In the genomic region with DNA sequence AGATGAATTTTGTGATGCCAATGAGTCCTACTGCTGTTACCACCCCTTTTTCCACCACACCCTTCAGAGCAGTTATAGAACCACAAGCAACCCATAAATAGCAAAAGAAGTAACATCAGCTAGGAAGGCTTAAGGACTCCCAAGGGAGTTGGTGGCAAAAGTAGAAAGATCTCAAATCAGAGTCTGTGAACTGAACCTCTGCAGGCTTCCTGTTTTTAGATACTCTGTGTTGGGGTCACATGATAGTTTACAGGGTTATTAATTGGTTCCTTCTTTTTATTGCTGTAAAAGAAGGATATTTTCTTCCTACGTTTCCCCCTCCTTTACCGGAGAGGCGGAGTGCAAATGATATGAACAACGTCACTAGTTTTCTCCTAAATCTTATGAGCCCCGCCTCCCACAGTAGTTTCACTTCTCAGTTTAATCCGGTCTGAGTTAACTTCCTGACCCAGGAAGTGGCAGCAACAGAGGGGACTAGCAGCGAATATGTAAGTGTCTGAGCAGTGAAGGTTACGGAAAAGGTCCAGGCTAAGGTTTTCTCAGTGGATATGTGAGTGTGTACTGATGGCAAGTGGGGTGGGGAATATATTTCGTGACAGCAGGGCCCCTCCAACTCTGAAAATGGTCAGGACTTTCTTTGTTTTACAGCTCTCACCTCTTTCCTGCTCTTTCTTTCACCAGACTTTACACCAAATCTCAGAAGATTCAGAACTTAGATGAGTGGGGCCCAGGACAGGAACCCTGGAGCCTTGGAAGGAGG, we compare ENCODE assay signal across 1 cellular context.
A peak's percentile ranks its signal among the peaks of the same experiment; 100 is the strongest.
TF ChIP-seq lines count a peak whose summit lies in the region.

A gene with protein sequence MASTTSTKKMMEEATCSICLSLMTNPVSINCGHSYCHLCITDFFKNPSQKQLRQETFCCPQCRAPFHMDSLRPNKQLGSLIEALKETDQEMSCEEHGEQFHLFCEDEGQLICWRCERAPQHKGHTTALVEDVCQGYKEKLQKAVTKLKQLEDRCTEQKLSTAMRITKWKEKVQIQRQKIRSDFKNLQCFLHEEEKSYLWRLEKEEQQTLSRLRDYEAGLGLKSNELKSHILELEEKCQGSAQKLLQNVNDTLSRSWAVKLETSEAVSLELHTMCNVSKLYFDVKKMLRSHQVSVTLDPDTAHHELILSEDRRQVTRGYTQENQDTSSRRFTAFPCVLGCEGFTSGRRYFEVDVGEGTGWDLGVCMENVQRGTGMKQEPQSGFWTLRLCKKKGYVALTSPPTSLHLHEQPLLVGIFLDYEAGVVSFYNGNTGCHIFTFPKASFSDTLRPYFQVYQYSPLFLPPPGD (plus strand): TSS at position 435 of the 760 bp plus-strand sequence. CDS start 3,721 bp downstream, outside the sequence.

TF ChIP-seq in K562, 482 proteins besides CTCF, POLR2A, EP300 and RAD21 (continued from another document):
- TF ChIP-seq, protein P1, sequence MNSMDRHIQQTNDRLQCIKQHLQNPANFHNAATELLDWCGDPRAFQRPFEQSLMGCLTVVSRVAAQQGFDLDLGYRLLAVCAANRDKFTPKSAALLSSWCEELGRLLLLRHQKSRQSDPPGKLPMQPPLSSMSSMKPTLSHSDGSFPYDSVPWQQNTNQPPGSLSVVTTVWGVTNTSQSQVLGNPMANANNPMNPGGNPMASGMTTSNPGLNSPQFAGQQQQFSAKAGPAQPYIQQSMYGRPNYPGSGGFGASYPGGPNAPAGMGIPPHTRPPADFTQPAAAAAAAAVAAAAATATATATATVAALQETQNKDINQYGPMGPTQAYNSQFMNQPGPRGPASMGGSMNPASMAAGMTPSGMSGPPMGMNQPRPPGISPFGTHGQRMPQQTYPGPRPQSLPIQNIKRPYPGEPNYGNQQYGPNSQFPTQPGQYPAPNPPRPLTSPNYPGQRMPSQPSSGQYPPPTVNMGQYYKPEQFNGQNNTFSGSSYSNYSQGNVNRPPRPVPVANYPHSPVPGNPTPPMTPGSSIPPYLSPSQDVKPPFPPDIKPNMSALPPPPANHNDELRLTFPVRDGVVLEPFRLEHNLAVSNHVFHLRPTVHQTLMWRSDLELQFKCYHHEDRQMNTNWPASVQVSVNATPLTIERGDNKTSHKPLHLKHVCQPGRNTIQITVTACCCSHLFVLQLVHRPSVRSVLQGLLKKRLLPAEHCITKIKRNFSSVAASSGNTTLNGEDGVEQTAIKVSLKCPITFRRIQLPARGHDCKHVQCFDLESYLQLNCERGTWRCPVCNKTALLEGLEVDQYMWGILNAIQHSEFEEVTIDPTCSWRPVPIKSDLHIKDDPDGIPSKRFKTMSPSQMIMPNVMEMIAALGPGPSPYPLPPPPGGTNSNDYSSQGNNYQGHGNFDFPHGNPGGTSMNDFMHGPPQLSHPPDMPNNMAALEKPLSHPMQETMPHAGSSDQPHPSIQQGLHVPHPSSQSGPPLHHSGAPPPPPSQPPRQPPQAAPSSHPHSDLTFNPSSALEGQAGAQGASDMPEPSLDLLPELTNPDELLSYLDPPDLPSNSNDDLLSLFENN (IDR thresholded peaks at IDR 0.05; ENCODE audit: low read depth in 2 of 2, low read length in 2 of 2): 0 out of 4 replicates have a peak, but pooled peaks of 1 of the 2 experiments have one; percentile 58
- peak; percentile 95 for TF ChIP-seq ZNF316 (IDR thresholded peaks at IDR 0.05)
- no peak for TF ChIP-seq GTF2F1 (IDR thresholded peaks at IDR 0.05; ENCODE audit: low read depth, low read length)
- TF ChIP-seq, protein P2, sequence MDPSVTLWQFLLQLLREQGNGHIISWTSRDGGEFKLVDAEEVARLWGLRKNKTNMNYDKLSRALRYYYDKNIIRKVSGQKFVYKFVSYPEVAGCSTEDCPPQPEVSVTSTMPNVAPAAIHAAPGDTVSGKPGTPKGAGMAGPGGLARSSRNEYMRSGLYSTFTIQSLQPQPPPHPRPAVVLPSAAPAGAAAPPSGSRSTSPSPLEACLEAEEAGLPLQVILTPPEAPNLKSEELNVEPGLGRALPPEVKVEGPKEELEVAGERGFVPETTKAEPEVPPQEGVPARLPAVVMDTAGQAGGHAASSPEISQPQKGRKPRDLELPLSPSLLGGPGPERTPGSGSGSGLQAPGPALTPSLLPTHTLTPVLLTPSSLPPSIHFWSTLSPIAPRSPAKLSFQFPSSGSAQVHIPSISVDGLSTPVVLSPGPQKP (CRISPR knock-in tag; IDR thresholded peaks at IDR 0.05): no peak
- no peak; the same call in 1 of the 2 replicates for TF ChIP-seq RNF2 (IDR thresholded peaks at IDR 0.05)
- no peak; the same call in 1 of the 2 replicates for TF ChIP-seq HOXB6 (CRISPR knock-in tag; IDR thresholded peaks at IDR 0.05; ENCODE audit: borderline replicate concordance)
- TF ChIP-seq GABPA (tag; conservative IDR thresholded peaks at IDR 0.05; ENCODE audit: low read depth): peak; percentile 67
- TF ChIP-seq FOXJ3 (CRISPR knock-in tag; IDR thresholded peaks at IDR 0.05): no peak
- TF ChIP-seq, protein P3, sequence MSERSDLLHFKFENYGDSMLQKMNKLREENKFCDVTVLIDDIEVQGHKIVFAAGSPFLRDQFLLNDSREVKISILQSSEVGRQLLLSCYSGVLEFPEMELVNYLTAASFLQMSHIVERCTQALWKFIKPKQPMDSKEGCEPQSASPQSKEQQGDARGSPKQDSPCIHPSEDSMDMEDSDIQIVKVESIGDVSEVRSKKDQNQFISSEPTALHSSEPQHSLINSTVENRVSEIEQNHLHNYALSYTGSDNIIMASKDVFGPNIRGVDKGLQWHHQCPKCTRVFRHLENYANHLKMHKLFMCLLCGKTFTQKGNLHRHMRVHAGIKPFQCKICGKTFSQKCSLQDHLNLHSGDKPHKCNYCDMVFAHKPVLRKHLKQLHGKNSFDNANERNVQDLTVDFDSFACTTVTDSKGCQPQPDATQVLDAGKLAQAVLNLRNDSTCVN (CRISPR knock-in tag; IDR thresholded peaks at IDR 0.05): peak; percentile 66; the same call in 1 of the 2 replicates
